Comparison of ENCODE assay signal across 17 cellular contexts in genomic region chr9:131259432-131259885, GRCh38. TPM values are rescaled to one million over a fixed set of nuclear protein-coding genes. Genes with fewer than 3 reads are reported as not detected.
A peak's percentile ranks its signal among the peaks of the same experiment; 100 is the strongest.
DNase-seq lines count a peak whose midpoint lies in the region; ATAC-seq and TF ChIP-seq lines count a peak whose summit lies in the region.
"Had no signal": no experiment of that assay in that cellular context is flagged by ENCODE, and none has a peak within 500 bp of the region (broad histone marks: within the 10 kb centered on the region; RNA-seq: fewer than 3 reads in every experiment).

No MANE protein-coding gene starts in this region.

- DNase-seq in left ventricle myocardium inferior (no peak), Right ventricle myocardium inferior (ENCODE audit: missing footprints) (no peak), islet precursor cell (peak; percentile 51), psoas muscle (no peak)
- DNase-seq in activated T-helper 1 cell treated with anti-CD3 and anti-CD28 coated beads, Interleukin-12 subunit alpha, Interleukin-12 subunit beta, Interleukin-2, Interleukin-4 antibody, amounts not matched to agents 30 ng/mL and 10 ng/mL and 1 ng/mL, durations not matched to agents 14 hours and 24 hours and 36 hours (ENCODE audit: low spot score), result no peak
- no peak for DNase-seq in stimulated activated naive CD8-positive, alpha-beta T cell treated with anti-CD3 and anti-CD28 coated beads, Interleukin-15, amount 100 ng/mL, for 72 hours
- DNase-seq: activated CD4-positive, alpha-beta T cell treated with anti-CD3 and anti-CD28 coated beads, Interleukin-2, amount 50 U/mL, for 4 hours; activated T-cell treated with anti-CD3 and anti-CD28 coated beads, Interleukin-2, amount 50 U/mL, for 4 hours; central memory CD4-positive, alpha-beta T cell; effector memory CD8-positive, alpha-beta T cell; GOT3; lower lobe of right lung; NCI-H2107; NCI-H510A treated with DMSO at 0.1 percent for 48 hours had no signal

- H3K9me3 ChIP-seq in left ventricle myocardium inferior (replicated peaks), result no peaks in the 10 kb centered on the region
- no peaks in the 10 kb centered on the region for H3K9me3 ChIP-seq in psoas muscle
- H3K9me3 ChIP-seq: lower lobe of right lung, upper lobe of left lung had no signal

- H3K27ac ChIP-seq in left ventricle myocardium inferior (replicated peaks) (peak overlapping the region; percentile 28), psoas muscle (no peak overlapping the region)
- H3K27ac ChIP-seq: lower lobe of right lung, upper lobe of left lung had no signal

- ATAC-seq in Right ventricle myocardium inferior, result no peak
- ATAC-seq in stimulated activated naive CD8-positive, alpha-beta T cell treated with anti-CD3 and anti-CD28 coated beads, Interleukin-15, amount 100 ng/mL, for 72 hours, result no peak
- ATAC-seq in activated CD4-positive, CD25-positive, alpha-beta regulatory T cell treated with anti-CD3 and anti-CD28 coated beads, Interleukin-2, amount 50 U/mL, for 24 hours, result no peak
- ATAC-seq in psoas muscle, result no peak
- ATAC-seq in GM21717 (IDR thresholded peaks at IDR 0.05; ENCODE audit: unreplicated experiment), result no peak
- ATAC-seq: activated T-cell treated with anti-CD3 and anti-CD28 coated beads, Interleukin-2, amount 50 U/mL, for 4 hours; effector memory CD8-positive, alpha-beta T cell; lower lobe of right lung had no signal

- H3K4me1 Mint-ChIP-seq in activated T-helper 1 cell treated with anti-CD3 and anti-CD28 coated beads, Interleukin-12 subunit alpha, Interleukin-12 subunit beta, Interleukin-2, Interleukin-4 antibody, amounts not matched to agents 30 ng/mL and 10 ng/mL and 1 ng/mL, durations not matched to agents 14 hours and 24 hours and 36 hours (ENCODE audit: low read depth), result peaks cover 57% of the 10 kb centered on the region
- peaks cover 81% of the 10 kb centered on the region for H3K4me1 Mint-ChIP-seq in stimulated activated naive CD8-positive, alpha-beta T cell treated with anti-CD3 and anti-CD28 coated beads, Interleukin-15, amount 100 ng/mL, for 72 hours

- peak overlapping the region; percentile 34 for H3K27ac Mint-ChIP-seq in activated T-helper 1 cell treated with anti-CD3 and anti-CD28 coated beads, Interleukin-12 subunit alpha, Interleukin-12 subunit beta, Interleukin-2, Interleukin-4 antibody, amounts not matched to agents 30 ng/mL and 10 ng/mL and 1 ng/mL, durations not matched to agents 14 hours and 24 hours and 36 hours
- peak overlapping the region; percentile 86 to 89 for H3K27ac Mint-ChIP-seq in stimulated activated naive CD8-positive, alpha-beta T cell treated with anti-CD3 and anti-CD28 coated beads, Interleukin-15, amount 100 ng/mL, for 72 hours

- 92 to 94% (median 93%) methylated on average over 12 of the region's 12 CpGs for WGBS in psoas muscle, 3 donors

- H3K36me3 Mint-ChIP-seq in activated T-helper 1 cell treated with anti-CD3 and anti-CD28 coated beads, Interleukin-12 subunit alpha, Interleukin-12 subunit beta, Interleukin-2, Interleukin-4 antibody, amounts not matched to agents 30 ng/mL and 10 ng/mL and 1 ng/mL, durations not matched to agents 14 hours and 24 hours and 36 hours (ENCODE audit: low read depth), result peaks cover 23% of the 10 kb centered on the region

- H3K4me1 ChIP-seq in left ventricle myocardium inferior (peaks cover 89% of the 10 kb centered on the region), psoas muscle (peaks cover 43% of the 10 kb centered on the region)

- H3K27me3 Mint-ChIP-seq in activated T-helper 1 cell treated with anti-CD3 and anti-CD28 coated beads, Interleukin-12 subunit alpha, Interleukin-12 subunit beta, Interleukin-2, Interleukin-4 antibody, amounts not matched to agents 30 ng/mL and 10 ng/mL and 1 ng/mL, durations not matched to agents 14 hours and 24 hours and 36 hours (ENCODE audit: insufficient read depth), result no peaks in the 10 kb centered on the region
- no peaks in the 10 kb centered on the region for H3K27me3 Mint-ChIP-seq in stimulated activated naive CD8-positive, alpha-beta T cell treated with anti-CD3 and anti-CD28 coated beads, Interleukin-15, amount 100 ng/mL, for 72 hours
- H3K27me3 Mint-ChIP-seq: effector memory CD8-positive, alpha-beta T cell had no signal

- H3K36me3 ChIP-seq in left ventricle myocardium inferior (peaks cover 44% of the 10 kb centered on the region), psoas muscle (ENCODE audit: insufficient read depth in 1 of 2, low read depth in 1 of 2) (peaks cover 0 to 43% of the 10 kb centered on the region in 2 donors)

- no peak for TF ChIP-seq CTCF in left ventricle myocardium inferior (IDR thresholded peaks at IDR 0.05; ENCODE audit: borderline replicate concordance)
- no peak for TF ChIP-seq CTCF in psoas muscle (IDR thresholded peaks at IDR 0.05)

- H3K9me3 Mint-ChIP-seq in activated T-helper 1 cell treated with anti-CD3 and anti-CD28 coated beads, Interleukin-12 subunit alpha, Interleukin-12 subunit beta, Interleukin-2, Interleukin-4 antibody, amounts not matched to agents 30 ng/mL and 10 ng/mL and 1 ng/mL, durations not matched to agents 14 hours and 24 hours and 36 hours, result no peaks in the 10 kb centered on the region
- H3K9me3 Mint-ChIP-seq in stimulated activated naive CD8-positive, alpha-beta T cell treated with anti-CD3 and anti-CD28 coated beads, Interleukin-15, amount 100 ng/mL, for 72 hours, result no peaks in the 10 kb centered on the region
- H3K9me3 Mint-ChIP-seq: activated T-cell treated with anti-CD3 and anti-CD28 coated beads, Interleukin-2, amount 50 U/mL, for 4 hours; effector memory CD8-positive, alpha-beta T cell had no signal

- H3K4me3 Mint-ChIP-seq in activated T-helper 1 cell treated with anti-CD3 and anti-CD28 coated beads, Interleukin-12 subunit alpha, Interleukin-12 subunit beta, Interleukin-2, Interleukin-4 antibody, amounts not matched to agents 30 ng/mL and 10 ng/mL and 1 ng/mL, durations not matched to agents 14 hours and 24 hours and 36 hours, result no peak overlapping the region
- no peak overlapping the region for H3K4me3 Mint-ChIP-seq in stimulated activated naive CD8-positive, alpha-beta T cell treated with anti-CD3 and anti-CD28 coated beads, Interleukin-15, amount 100 ng/mL, for 72 hours
- H3K4me3 Mint-ChIP-seq: activated T-cell treated with anti-CD3 and anti-CD28 coated beads, Interleukin-2, amount 50 U/mL, for 4 hours; effector memory CD8-positive, alpha-beta T cell had no signal

- H3K27me3 ChIP-seq in left ventricle myocardium inferior (ENCODE audit: low read depth) (no peaks in the 10 kb centered on the region), psoas muscle (ENCODE audit: insufficient read depth in 3 of 3, low read length in 2 of 3) (no peaks in the 10 kb centered on the region)
- H3K27me3 ChIP-seq: upper lobe of left lung had no signal

- no peak overlapping the region for H3K4me3 ChIP-seq in left ventricle myocardium inferior
- H3K4me3 ChIP-seq in psoas muscle, result no peak overlapping the region
- H3K4me3 ChIP-seq: lower lobe of right lung, upper lobe of left lung had no signal

- intact Hi-C loops in left ventricle myocardium inferior (cut with micrococcal nuclease), result no loop called here
- intact Hi-C loops in Right ventricle myocardium inferior (cut with DNase I), result no loop called here
- intact Hi-C loops in activated T-helper 1 cell treated with anti-CD3 and anti-CD28 coated beads, Interleukin-12 subunit alpha, Interleukin-12 subunit beta, Interleukin-2, Interleukin-4 antibody, amounts not matched to agents 30 ng/mL and 10 ng/mL and 1 ng/mL, durations not matched to agents 14 hours and 24 hours and 36 hours (cut with micrococcal nuclease), result loop anchor here (5.0 kb wide), 1 partner anchor 1093 kb away; the partner anchor contains the start of gene SETX
- intact Hi-C loops in psoas muscle (cut with DNase I), result loop anchor here in 1 of 2 donors (5.0 kb wide), 1 partner anchor 78 kb away; no protein-coding TSS in a partner anchor

RNA-seq across cellular contexts. Expression of gene FAM78A, which starts 16.9 kb away (rescaled TPM):
- total RNA-seq in left ventricle myocardium inferior (47.3 TPM), Right ventricle myocardium inferior (62.9 TPM), psoas muscle (10 to 100 TPM in 3 of 4 donors, 1 to 10 TPM in 1; 6.1 to 17.6 (median 14.2) TPM)
- total RNA-seq in activated T-helper 1 cell treated with anti-CD3 and anti-CD28 coated beads, Interleukin-12 subunit alpha, Interleukin-12 subunit beta, Interleukin-2, Interleukin-4 antibody, amounts not matched to agents 30 ng/mL and 10 ng/mL and 1 ng/mL, durations not matched to agents 14 hours and 24 hours and 36 hours, result 52.8 and 54.3 TPM in 2 replicates
- polyA plus RNA-seq in psoas muscle, result 10 to 100 TPM in 1 of 3 donors, 1 to 10 TPM in 2; 4.3 to 11.5 (median 5.3) TPM

RNA-seq across cellular contexts. Expression of gene PLPP7, which starts 30.1 kb away (rescaled TPM):
- total RNA-seq in left ventricle myocardium inferior (120 TPM), Right ventricle myocardium inferior (107 TPM), psoas muscle (100 to 1,000 TPM in 2 of 4 donors, 10 to 100 TPM in 2; 31.0 to 131 (median 94.5) TPM)
- 0.10 TPM in 1 of 2 replicates, not detected in the other for total RNA-seq in activated T-helper 1 cell treated with anti-CD3 and anti-CD28 coated beads, Interleukin-12 subunit alpha, Interleukin-12 subunit beta, Interleukin-2, Interleukin-4 antibody, amounts not matched to agents 30 ng/mL and 10 ng/mL and 1 ng/mL, durations not matched to agents 14 hours and 24 hours and 36 hours
- polyA plus RNA-seq in psoas muscle, result 100 to 1,000 TPM in 1 of 3 donors, 10 to 100 TPM in 2; 19.4 to 156 (median 90.5) TPM
- total RNA-seq: activated T-cell treated with anti-CD3 and anti-CD28 coated beads, Interleukin-2, amount 50 U/mL, for 4 hours had no signal

Comparison
In these comparisons a context has a peak if more than half of its experiments do, and no peak if none do; other contexts are left out.
1. RNA of gene PLPP7, which starts 30.1 kb away (total RNA-seq): 120 TPM in left ventricle myocardium inferior (single experiment), 107 TPM in Right ventricle myocardium inferior (single experiment) and 31.0 to 131 TPM in psoas muscle; 0.10 TPM in activated T-helper 1 cell treated with anti-CD3 and anti-CD28 coated beads, Interleukin-12 subunit alpha, Interleukin-12 subunit beta, Interleukin-2, Interleukin-4 antibody, amounts not matched to agents 30 ng/mL and 10 ng/mL and 1 ng/mL, durations not matched to agents 14 hours and 24 hours and 36 hours; every median in the first group is over 10 times any median in the second.